ENCODE assay signal across 1 cellular context in genomic region chr19:45670670-45671453, GRCh38.
TF ChIP-seq lines count a peak whose summit lies in the region.

No MANE protein-coding gene starts in this region.

TF ChIP-seq in A549, 52 proteins besides CTCF, POLR2A, EP300 and RAD21 (continued from another document):
- no peak for TF ChIP-seq REST (IDR thresholded peaks at IDR 0.05)
